1 cellular context compared by ENCODE assay signal in genomic region chr2:74291891-74292621, GRCh38.
TF ChIP-seq lines count a peak whose summit lies in the region.

No MANE protein-coding gene starts in this region.

TF ChIP-seq in K562, 482 proteins besides CTCF, POLR2A, EP300 and RAD21:
- TF ChIP-seq POLR2G (IDR thresholded peaks at IDR 0.05; ENCODE audit: low read depth, low read length) (no peak), SOX6 (IDR thresholded peaks at IDR 0.05) (no peak), TCF7 (IDR thresholded peaks at IDR 0.05; ENCODE audit: borderline replicate concordance) (no peak), GATA2 (CRISPR knock-in tag; IDR thresholded peaks at IDR 0.05) (no peak), ZNF280B (CRISPR knock-in tag; IDR thresholded peaks at IDR 0.05) (no peak), TARDBP (IDR thresholded peaks at IDR 0.05) (no peak)
TF ChIP-seq in K562: peak in this region for 0.
